ENCODE assay signal across 8 cellular contexts in the genomic region with DNA sequence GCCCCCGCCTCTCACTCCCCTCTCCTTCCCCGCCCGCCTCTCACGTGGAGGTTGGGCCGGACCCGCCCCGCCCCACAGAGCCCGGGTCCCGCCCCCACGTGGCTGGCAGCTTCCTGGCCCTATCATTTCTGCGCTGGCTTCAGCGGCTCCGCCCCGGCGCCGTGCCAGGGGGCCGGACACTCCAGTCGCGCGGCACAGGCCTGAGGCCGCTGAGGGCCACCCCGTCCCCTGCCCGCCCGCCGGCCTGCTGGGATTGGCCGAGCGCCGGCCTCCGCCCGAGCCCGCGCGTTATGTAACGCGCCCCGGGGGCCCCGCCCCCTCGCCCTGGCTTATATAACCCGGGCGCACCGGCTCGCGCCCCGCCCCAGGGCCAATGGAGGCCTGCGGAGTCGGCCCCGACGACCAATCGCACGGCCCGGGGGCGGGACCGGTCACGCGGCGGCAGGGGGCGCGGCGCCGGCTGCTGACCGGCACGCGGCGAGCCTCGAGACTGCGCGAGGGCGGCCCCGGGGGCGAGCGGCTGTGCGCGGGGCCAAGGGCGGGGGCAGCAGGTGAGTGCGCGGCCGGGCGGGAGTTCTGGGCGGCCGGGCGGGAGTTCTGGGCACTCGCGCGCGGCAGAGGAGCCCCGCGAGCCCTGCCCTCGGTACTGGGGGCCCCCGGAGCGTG. TPM values are rescaled to one million over a fixed set of nuclear protein-coding genes. Genes with fewer than 3 reads are reported as not detected.
DNase-seq lines count a peak whose midpoint lies in the region; TF ChIP-seq lines count a peak whose summit lies in the region.

TSS of gene PER3 (plus strand) at position 466 of the 666 bp plus-strand sequence. CDS start 587 bp downstream, outside the sequence.

- peak; percentile 33 for TF ChIP-seq EP300 in neural cell (conservative IDR thresholded peaks at IDR 0.05; ENCODE audit: poor library complexity, severe bottlenecking)

- no peaks in the 10 kb centered on the region for H3K27me3 ChIP-seq in neural cell (ENCODE audit: insufficient read depth, low read depth, low read length)

- H3K27ac ChIP-seq in neural cell (ENCODE audit: low read length) = no peak within 1 kb of the TSS

- H3F3A ChIP-seq in neural cell (ENCODE audit: insufficient read depth, low read length, poor library complexity, severe bottlenecking) = no peaks in the 10 kb centered on the region

- H3K4me3 ChIP-seq in LNCaP clone FGC (ENCODE audit: low read depth, low read length) (peak within 1 kb of the TSS; percentile 55), fibroblast of villous mesenchyme (ENCODE audit: low read depth, low read length) (peak within 1 kb of the TSS; percentile 60), neural cell (ENCODE audit: low read length) (peak within 1 kb of the TSS; percentile 63)

- H2AFZ ChIP-seq in neural cell (ENCODE audit: low read depth, low read length) = no peak within 1 kb of the TSS

- H4K20me1 ChIP-seq in neural cell (ENCODE audit: insufficient read depth) = no peaks in the 10 kb centered on the region

- H3K9me2 ChIP-seq in neural cell (ENCODE audit: insufficient read depth, low read length) = no peaks in the 10 kb centered on the region

- H3K4me1 Mint-ChIP-seq in stimulated activated naive CD8-positive, alpha-beta T cell treated with anti-CD3 and anti-CD28 coated beads, Interleukin-15, Interleukin-2, amounts not matched to agents 100 ng/mL and 50 ng/mL, for 24 hours (ENCODE audit: low read depth) = peaks cover 26% of the 10 kb centered on the region

- H3K9ac ChIP-seq in neural cell (ENCODE audit: low read length) = peak within 1 kb of the TSS; percentile 36

- H3K9me3 ChIP-seq in neural cell (ENCODE audit: low read length) = no peaks in the 10 kb centered on the region

- TF ChIP-seq CTCF in LNCaP clone FGC (IDR thresholded peaks at IDR 0.05; ENCODE audit: control insufficient read depth, extremely low read depth, insufficient read depth) (no peak), fibroblast of villous mesenchyme (IDR thresholded peaks at IDR 0.05; ENCODE audit: insufficient read depth, low read depth, low read length) (no peak), neural cell (IDR thresholded peaks at IDR 0.05; ENCODE audit: poor library complexity, severe bottlenecking) (no peak)

- H3K79me2 ChIP-seq in neural cell (replicated peaks; ENCODE audit: insufficient read depth, low read length) = no peaks in the 10 kb centered on the region

- H3K27me3 Mint-ChIP-seq in stimulated activated naive CD8-positive, alpha-beta T cell treated with anti-CD3 and anti-CD28 coated beads, Interleukin-15, Interleukin-2, amounts not matched to agents 100 ng/mL and 50 ng/mL, for 24 hours = no peaks in the 10 kb centered on the region

- no peaks in the 10 kb centered on the region for H3K9me3 Mint-ChIP-seq in stimulated activated naive CD8-positive, alpha-beta T cell treated with anti-CD3 and anti-CD28 coated beads, Interleukin-15, Interleukin-2, amounts not matched to agents 100 ng/mL and 50 ng/mL, for 24 hours

- no peak within 1 kb of the TSS for H3K27ac Mint-ChIP-seq in stimulated activated naive CD8-positive, alpha-beta T cell treated with anti-CD3 and anti-CD28 coated beads, Interleukin-15, Interleukin-2, amounts not matched to agents 100 ng/mL and 50 ng/mL, for 24 hours

- peak; percentile 40; the same call in 1 of the 2 replicates for TF ChIP-seq POLR2A in Raji (IDR thresholded peaks at IDR 0.05; ENCODE audit: insufficient read depth, low read depth, low read length)

- TF ChIP-seq RAD21 in neural cell (conservative IDR thresholded peaks at IDR 0.05) = no peak

- DNase-seq in EL (peak; percentile 97), GOT3 (lab: John Stamatoyannopoulos, UW) (peak; percentile 92), LNCaP clone FGC (ENCODE audit: low read depth) (peak; percentile 90), activated gamma-delta T cell treated with Interleukin-2 at 50 U/mL for 16 hours (peak; percentile 87), fibroblast of villous mesenchyme (ENCODE audit: low read depth) (peak; percentile 98)

- H3K4me3 Mint-ChIP-seq in stimulated activated naive CD8-positive, alpha-beta T cell treated with anti-CD3 and anti-CD28 coated beads, Interleukin-15, Interleukin-2, amounts not matched to agents 100 ng/mL and 50 ng/mL, for 24 hours = peak within 1 kb of the TSS; percentile 78

- no peaks in the 10 kb centered on the region for H3K36me3 ChIP-seq in neural cell (ENCODE audit: insufficient read depth, low read length)

- H3K36me3 Mint-ChIP-seq in stimulated activated naive CD8-positive, alpha-beta T cell treated with anti-CD3 and anti-CD28 coated beads, Interleukin-15, Interleukin-2, amounts not matched to agents 100 ng/mL and 50 ng/mL, for 24 hours (ENCODE audit: low read depth) = peaks cover 11% of the 10 kb centered on the region

- no peak within 1 kb of the TSS for H3K4me2 ChIP-seq in neural cell (ENCODE audit: low read length)

TF ChIP-seq in neural cell, 6 proteins besides CTCF, POLR2A, EP300 and RAD21:
- TF ChIP-seq MXI1 (conservative IDR thresholded peaks at IDR 0.05; ENCODE audit: poor library complexity, severe bottlenecking) = peak; percentile 78
- no peak for TF ChIP-seq SMC3 (conservative IDR thresholded peaks at IDR 0.05; ENCODE audit: poor library complexity)
- TF ChIP-seq POLR2AphosphoS5 (IDR thresholded peaks at IDR 0.05) = peak; percentile 6

RNA-seq across cellular contexts. Expression of gene PER3, which starts in this region (rescaled TPM):
- total RNA-seq in fibroblast of villous mesenchyme = 5.5 and 5.6 TPM in 2 replicates
- polyA plus RNA-seq in neural cell = 0.64 and 0.84 TPM in 2 replicates
- polyA minus RNA-seq in neural cell = 1.7 and 2.4 TPM in 2 replicates
